In the genomic region with DNA sequence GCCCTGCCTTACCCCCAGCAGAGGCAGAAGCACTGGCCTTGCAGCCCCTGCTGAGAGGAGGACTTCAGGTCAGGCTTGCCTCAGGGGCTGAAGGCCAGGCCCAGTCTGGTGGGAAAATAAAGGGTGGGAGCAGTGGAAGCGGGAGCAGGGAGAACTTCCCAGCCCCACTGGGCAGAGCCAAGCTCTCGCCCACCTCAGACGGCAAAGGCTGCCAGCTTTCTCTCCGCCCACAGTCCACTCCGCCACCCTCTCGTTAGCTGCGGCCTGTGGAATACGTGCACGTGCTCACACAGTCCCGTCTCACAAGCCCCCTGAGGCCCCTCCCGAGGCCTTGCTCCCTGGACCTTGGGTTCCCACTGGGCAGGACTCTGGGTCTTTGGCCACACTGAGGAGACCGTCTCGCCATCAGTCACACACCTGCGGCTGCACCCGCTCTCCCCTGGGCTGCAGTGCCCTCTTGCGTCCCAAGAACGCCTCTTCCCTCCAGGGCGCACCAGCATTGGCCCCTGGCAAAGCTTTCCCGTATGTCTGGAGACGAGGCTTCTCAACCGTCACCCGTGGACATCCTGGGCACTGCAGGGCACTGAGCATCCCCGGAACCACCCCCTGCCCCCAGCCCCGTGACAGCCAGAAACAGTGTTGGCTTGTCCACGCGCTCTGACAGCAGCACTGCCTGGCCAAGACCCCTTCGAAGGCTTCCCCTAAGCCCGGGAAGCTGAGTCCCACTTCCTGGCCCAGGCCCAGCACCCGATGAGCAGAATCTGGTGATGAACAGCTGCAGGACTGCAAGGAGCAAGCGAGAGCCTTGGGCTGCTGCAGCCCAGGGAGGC, we compare ENCODE assay signal across 1 cellular context.
TF ChIP-seq lines count a peak whose summit lies in the region.

No MANE protein-coding gene starts in this region.

TF ChIP-seq in HepG2, 621 proteins besides CTCF, POLR2A, EP300 and RAD21 (continued from another document and continues in another):
- TF ChIP-seq, protein P1, sequence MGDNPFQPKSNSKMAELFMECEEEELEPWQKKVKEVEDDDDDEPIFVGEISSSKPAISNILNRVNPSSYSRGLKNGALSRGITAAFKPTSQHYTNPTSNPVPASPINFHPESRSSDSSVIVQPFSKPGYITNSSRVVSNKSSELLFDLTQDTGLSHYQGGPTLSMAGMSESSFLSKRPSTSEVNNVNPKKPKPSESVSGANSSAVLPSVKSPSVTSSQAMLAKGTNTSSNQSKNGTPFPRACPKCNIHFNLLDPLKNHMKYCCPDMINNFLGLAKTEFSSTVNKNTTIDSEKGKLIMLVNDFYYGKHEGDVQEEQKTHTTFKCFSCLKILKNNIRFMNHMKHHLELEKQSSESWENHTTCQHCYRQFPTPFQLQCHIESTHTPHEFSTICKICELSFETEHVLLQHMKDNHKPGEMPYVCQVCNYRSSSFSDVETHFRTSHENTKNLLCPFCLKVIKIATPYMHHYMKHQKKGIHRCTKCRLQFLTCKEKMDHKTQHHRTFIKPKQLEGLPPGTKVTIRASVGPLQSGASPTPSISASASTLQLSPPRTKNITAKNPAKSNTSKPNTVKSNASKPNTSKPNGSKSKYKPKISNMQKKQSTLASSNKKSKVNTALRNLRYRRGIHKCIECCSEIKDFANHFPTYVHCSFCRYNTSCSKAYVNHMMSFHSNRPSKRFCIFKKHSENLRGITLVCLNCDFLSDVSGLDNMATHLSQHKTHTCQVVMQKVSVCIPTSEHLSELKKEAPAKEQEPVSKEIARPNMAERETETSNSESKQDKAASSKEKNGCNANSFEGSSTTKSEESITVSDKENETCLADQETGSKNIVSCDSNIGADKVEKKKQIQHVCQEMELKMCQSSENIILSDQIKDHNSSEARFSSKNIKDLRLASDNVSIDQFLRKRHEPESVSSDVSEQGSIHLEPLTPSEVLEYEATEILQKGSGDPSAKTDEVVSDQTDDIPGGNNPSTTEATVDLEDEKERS (CRISPR knock-in tag; IDR thresholded peaks at IDR 0.05): 0 out of 2 replicates have a peak, but pooled peaks have one; percentile 63
- TF ChIP-seq MNT (IDR thresholded peaks at IDR 0.05) (no peak), ZFP62 (CRISPR knock-in tag; IDR thresholded peaks at IDR 0.05) (no peak), ZNF747 (CRISPR knock-in tag; IDR thresholded peaks at IDR 0.05; ENCODE audit: borderline replicate concordance) (no peak), ZNF564 (CRISPR knock-in tag; IDR thresholded peaks at IDR 0.05) (0 out of 2 replicates have a peak, but pooled peaks have one; percentile 52), ZSCAN5A (CRISPR knock-in tag; IDR thresholded peaks at IDR 0.05; ENCODE audit: borderline replicate concordance) (peak; percentile 81; the same call in 1 of the 2 replicates), ZNF333 (CRISPR knock-in tag; IDR thresholded peaks at IDR 0.05; ENCODE audit: borderline replicate concordance) (peak; percentile 90), ZNF44 (CRISPR knock-in tag; IDR thresholded peaks at IDR 0.05) (no peak), ZNF773 (CRISPR knock-in tag; IDR thresholded peaks at IDR 0.05; ENCODE audit: borderline replicate concordance) (no peak), ZNF549 (CRISPR knock-in tag; IDR thresholded peaks at IDR 0.05) (no peak), ZNF652 (CRISPR knock-in tag; IDR thresholded peaks at IDR 0.05; ENCODE audit: borderline replicate concordance, low read depth) (no peak), REL (CRISPR knock-in tag; conservative IDR thresholded peaks at IDR 0.05) (no peak), NR2F2 (IDR thresholded peaks at IDR 0.05; ENCODE audit: borderline replicate concordance, low read depth) (no peak), ZNF446 (CRISPR knock-in tag; IDR thresholded peaks at IDR 0.05) (no peak), ZNF770 (CRISPR knock-in tag; IDR thresholded peaks at IDR 0.05) (no peak), ZNF260 (CRISPR knock-in tag; IDR thresholded peaks at IDR 0.05; ENCODE audit: borderline replicate concordance, low read depth) (no peak), ZNF205 (CRISPR knock-in tag; IDR thresholded peaks at IDR 0.05) (peak; percentile 80), ZNF589 (CRISPR knock-in tag; conservative IDR thresholded peaks at IDR 0.05) (0 out of 2 replicates have a peak, but pooled peaks have one; percentile 39), SOX6 (IDR thresholded peaks at IDR 0.05) (no peak), SOX6 (CRISPR knock-in tag; IDR thresholded peaks at IDR 0.05) (peak; percentile 33; the same call in 1 of the 2 replicates), ZNF34 (CRISPR knock-in tag; IDR thresholded peaks at IDR 0.05; ENCODE audit: borderline replicate concordance) (no peak), ZUFSP (CRISPR knock-in tag; IDR thresholded peaks at IDR 0.05; ENCODE audit: borderline replicate concordance) (no peak), CCAR2 (optimal IDR thresholded peaks at IDR 0.05; ENCODE audit: low read depth, low read length) (no peak), ZNF75D (CRISPR knock-in tag; IDR thresholded peaks at IDR 0.05; ENCODE audit: borderline replicate concordance) (no peak), ZNF225 (CRISPR knock-in tag; IDR thresholded peaks at IDR 0.05) (no peak), ZNF83 (CRISPR knock-in tag; IDR thresholded peaks at IDR 0.05; ENCODE audit: borderline replicate concordance) (no peak), KLF15 (CRISPR knock-in tag; IDR thresholded peaks at IDR 0.05; ENCODE audit: borderline replicate concordance) (no peak), TBX3 (IDR thresholded peaks at IDR 0.05; ENCODE audit: borderline replicate concordance) (no peak), ETV6 (CRISPR knock-in tag; conservative IDR thresholded peaks at IDR 0.05) (no peak), AKAP8 (CRISPR knock-in tag; IDR thresholded peaks at IDR 0.05) (no peak; the same call in 1 of the 2 replicates), SOX5 (CRISPR knock-in tag; IDR thresholded peaks at IDR 0.05; ENCODE audit: borderline replicate concordance) (peak; percentile 50), TEAD3 (CRISPR knock-in tag; optimal IDR thresholded peaks at IDR 0.05; ENCODE audit: borderline replicate concordance) (peak; percentile 49), ZNF674 (CRISPR knock-in tag; IDR thresholded peaks at IDR 0.05; ENCODE audit: low read depth) (no peak), FIP1L1 (IDR thresholded peaks at IDR 0.05; ENCODE audit: borderline replicate concordance, insufficient read depth, low read depth, low read length) (no peak), NR2C2 (CRISPR knock-in tag; IDR thresholded peaks at IDR 0.05; ENCODE audit: borderline replicate concordance) (0 out of 2 replicates have a peak, but pooled peaks have one; percentile 36)
- TF ChIP-seq, protein P2, sequence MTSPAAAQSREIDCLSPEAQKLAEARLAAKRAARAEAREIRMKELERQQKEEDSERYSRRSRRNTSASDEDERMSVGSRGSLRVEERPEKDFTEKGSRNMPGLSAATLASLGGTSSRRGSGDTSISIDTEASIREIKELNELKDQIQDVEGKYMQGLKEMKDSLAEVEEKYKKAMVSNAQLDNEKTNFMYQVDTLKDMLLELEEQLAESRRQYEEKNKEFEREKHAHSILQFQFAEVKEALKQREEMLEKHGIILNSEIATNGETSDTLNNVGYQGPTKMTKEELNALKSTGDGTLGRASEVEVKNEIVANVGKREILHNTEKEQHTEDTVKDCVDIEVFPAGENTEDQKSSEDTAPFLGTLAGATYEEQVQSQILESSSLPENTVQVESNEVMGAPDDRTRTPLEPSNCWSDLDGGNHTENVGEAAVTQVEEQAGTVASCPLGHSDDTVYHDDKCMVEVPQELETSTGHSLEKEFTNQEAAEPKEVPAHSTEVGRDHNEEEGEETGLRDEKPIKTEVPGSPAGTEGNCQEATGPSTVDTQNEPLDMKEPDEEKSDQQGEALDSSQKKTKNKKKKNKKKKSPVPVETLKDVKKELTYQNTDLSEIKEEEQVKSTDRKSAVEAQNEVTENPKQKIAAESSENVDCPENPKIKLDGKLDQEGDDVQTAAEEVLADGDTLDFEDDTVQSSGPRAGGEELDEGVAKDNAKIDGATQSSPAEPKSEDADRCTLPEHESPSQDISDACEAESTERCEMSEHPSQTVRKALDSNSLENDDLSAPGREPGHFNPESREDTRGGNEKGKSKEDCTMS (CRISPR knock-in tag; conservative IDR thresholded peaks at IDR 0.05): no peak
- TF ChIP-seq, protein P3, sequence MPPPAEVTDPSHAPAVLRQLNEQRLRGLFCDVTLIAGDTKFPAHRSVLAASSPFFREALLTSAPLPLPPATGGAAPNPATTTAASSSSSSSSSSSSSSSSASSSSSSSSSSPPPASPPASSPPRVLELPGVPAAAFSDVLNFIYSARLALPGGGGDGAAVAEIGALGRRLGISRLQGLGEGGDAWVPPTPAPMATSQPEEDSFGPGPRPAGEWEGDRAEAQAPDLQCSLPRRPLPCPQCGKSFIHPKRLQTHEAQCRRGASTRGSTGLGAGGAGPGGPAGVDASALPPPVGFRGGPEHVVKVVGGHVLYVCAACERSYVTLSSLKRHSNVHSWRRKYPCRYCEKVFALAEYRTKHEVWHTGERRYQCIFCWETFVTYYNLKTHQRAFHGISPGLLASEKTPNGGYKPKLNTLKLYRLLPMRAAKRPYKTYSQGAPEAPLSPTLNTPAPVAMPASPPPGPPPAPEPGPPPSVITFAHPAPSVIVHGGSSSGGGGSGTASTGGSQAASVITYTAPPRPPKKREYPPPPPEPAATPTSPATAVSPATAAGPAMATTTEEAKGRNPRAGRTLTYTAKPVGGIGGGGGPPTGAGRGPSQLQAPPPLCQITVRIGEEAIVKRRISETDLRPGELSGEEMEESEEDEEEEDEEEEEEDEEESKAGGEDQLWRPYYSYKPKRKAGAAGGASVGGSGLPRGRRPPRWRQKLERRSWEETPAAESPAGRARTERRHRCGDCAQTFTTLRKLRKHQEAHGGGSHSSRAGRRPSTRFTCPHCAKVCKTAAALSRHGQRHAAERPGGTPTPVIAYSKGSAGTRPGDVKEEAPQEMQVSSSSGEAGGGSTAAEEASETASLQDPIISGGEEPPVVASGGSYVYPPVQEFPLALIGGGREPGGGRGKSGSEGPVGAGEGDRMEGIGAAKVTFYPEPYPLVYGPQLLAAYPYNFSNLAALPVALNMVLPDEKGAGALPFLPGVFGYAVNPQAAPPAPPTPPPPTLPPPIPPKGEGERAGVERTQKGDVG (CRISPR knock-in tag; IDR thresholded peaks at IDR 0.05; ENCODE audit: borderline replicate concordance): no peak
- TF ChIP-seq, protein P4, sequence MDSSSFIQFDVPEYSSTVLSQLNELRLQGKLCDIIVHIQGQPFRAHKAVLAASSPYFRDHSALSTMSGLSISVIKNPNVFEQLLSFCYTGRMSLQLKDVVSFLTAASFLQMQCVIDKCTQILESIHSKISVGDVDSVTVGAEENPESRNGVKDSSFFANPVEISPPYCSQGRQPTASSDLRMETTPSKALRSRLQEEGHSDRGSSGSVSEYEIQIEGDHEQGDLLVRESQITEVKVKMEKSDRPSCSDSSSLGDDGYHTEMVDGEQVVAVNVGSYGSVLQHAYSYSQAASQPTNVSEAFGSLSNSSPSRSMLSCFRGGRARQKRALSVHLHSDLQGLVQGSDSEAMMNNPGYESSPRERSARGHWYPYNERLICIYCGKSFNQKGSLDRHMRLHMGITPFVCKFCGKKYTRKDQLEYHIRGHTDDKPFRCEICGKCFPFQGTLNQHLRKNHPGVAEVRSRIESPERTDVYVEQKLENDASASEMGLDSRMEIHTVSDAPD (CRISPR knock-in tag; IDR thresholded peaks at IDR 0.05): peak; percentile 79; the same call in 1 of the 2 replicates
